8 cellular contexts compared by ENCODE assay signal in the genomic region with DNA sequence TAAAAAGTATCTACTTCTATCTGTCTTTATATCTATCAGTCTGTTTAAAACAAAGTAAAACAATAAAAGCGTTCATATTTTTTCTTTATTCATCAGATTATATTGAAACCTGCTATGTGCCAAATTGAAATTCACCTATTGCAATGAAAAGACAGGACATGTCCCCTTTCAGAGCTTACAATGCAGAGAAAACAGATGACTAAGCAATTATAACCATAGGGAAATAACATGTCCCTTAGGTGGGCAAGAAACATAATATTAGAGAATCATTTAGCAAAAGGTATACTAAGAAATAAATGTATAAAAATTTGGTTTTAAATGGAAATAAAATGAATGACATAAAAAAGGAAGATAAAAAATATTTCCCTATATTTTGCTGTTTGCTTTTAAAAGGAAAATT.
"Had no signal": no experiment of that assay in that cellular context is flagged by ENCODE, and none has a peak within 500 bp of the region (broad histone marks: within the 10 kb centered on the region; RNA-seq: fewer than 3 reads in every experiment).

No MANE protein-coding gene starts in this region.

- H2AFZ ChIP-seq: GM23338 had no signal

- H3K36me3 ChIP-seq: HAP-1 had no signal

- DNase-seq: H7, HFFc6, KBM-7 had no signal

- FAIRE-seq: HTR-8/SVneo had no signal

- H3K9me3 ChIP-seq: HAP-1 had no signal

- H3K4me1 ChIP-seq: HAP-1 had no signal

- H3K4me2 ChIP-seq: GM23338, KMS-11 had no signal

- H3K9ac ChIP-seq: KMS-11 had no signal

- H3K27ac ChIP-seq: KMS-11 had no signal

- ATAC-seq: GM23338, HCT116 had no signal

- H3K4me3 ChIP-seq: GM23338, HAP-1 had no signal
